In the genomic region with DNA sequence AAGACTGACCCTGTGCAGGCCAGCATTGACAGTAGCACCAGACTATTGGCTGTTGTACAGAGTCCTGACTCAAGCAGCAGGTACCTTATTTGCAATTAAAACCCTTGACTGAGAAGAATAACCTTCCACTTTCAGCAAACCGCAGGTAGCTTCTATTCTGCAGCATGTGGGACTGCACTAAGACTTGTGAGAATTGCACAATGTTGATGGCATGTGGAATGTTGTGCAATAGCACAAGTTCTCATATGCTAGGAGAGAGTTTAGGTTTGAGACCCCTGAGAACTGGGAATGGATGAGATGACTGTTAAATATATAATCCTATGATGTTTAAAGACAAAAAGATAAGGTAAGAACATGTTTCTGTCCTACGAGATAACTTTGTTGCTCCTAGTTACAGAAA, we compare ENCODE assay signal across 1 cellular context.
TF ChIP-seq lines count a peak whose summit lies in the region.

No MANE protein-coding gene starts in this region.

TF ChIP-seq in H1, 55 proteins besides CTCF, POLR2A, EP300 and RAD21:
- TF ChIP-seq ASH2L (IDR thresholded peaks at IDR 0.05; ENCODE audit: low read length) (no peak), CEBPB (IDR thresholded peaks at IDR 0.05; ENCODE audit: low read depth, low read length) (peak; percentile 89), CHD7 (IDR thresholded peaks at IDR 0.05; ENCODE audit: insufficient replicate concordance, low read length) (no peak), CTBP2 (IDR thresholded peaks at IDR 0.05; ENCODE audit: borderline replicate concordance, insufficient read depth, insufficient read length, low read length) (no peak)
